In the genomic region with DNA sequence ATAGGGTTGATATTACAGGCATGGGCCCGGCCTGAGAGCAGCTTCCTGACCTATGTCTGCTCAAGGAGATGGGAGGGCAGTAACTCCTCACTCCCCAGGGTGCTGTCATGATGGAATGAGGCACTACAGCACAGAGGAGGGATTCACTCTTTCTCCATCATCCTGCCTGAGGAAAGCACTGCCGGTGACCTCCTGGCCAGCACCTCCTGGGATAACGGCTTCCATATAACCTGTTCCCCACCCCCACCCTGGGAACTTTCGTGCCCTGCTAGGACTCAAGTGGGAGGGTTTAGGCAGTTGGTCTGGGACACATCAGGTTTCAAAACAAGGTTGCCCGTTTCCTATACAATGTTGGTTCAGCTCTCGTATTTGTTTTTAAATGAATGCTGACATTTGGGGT, we compare ENCODE assay signal across 22 cellular contexts.
"Had no signal": no experiment of that assay in that cellular context is flagged by ENCODE, and none has a peak within 500 bp of the region (broad histone marks: within the 10 kb centered on the region; RNA-seq: fewer than 3 reads in every experiment).

No MANE protein-coding gene starts in this region.

- ATAC-seq: esophagus mucosa; gastrocnemius medialis; mucosa of descending colon; pancreas; stimulated activated naive B cell treated with anti-CD40 and anti-IgM and Interleukin-4, amounts not matched to agents 10 μg/mL and 1 μg/mL and 100 μg/mL, for 72 hours had no signal

- H3K4me3 Mint-ChIP-seq: mesothelial cell of epicardium; naive B cell; natural killer cell treated with Interleukin-12 subunit alpha and Interleukin-12 subunit beta and Interleukin-15 and Interleukin-18, amount 100 ng/mL, for 72 hours; neural progenitor cell; stimulated activated naive B cell treated with anti-CD40 and anti-IgM and Interleukin-4, amounts not matched to agents 10 μg/mL and 1 μg/mL and 100 μg/mL, for 72 hours; stimulated activated naive CD8-positive, alpha-beta T cell treated with anti-CD3 and anti-CD28 coated beads, Interleukin-15, Interleukin-2, amounts not matched to agents 100 ng/mL and 50 ng/mL, for 24 hours had no signal

- H3K27ac ChIP-seq: dorsolateral prefrontal cortex, epithelial cell of prostate, gastrocnemius medialis, neural progenitor cell, pancreas, right lobe of liver had no signal

- H3K27me3 Mint-ChIP-seq: naive B cell; natural killer cell treated with Interleukin-12 subunit alpha and Interleukin-12 subunit beta and Interleukin-15 and Interleukin-18, amount 100 ng/mL, for 72 hours; stimulated activated naive B cell treated with anti-CD40 and anti-IgM and Interleukin-4, amounts not matched to agents 10 μg/mL and 1 μg/mL and 100 μg/mL, for 72 hours; stimulated activated naive CD8-positive, alpha-beta T cell treated with anti-CD3 and anti-CD28 coated beads, Interleukin-15, Interleukin-2, amounts not matched to agents 100 ng/mL and 50 ng/mL, for 24 hours had no signal

- H3K36me3 ChIP-seq: neural progenitor cell, pancreas had no signal

- H3K4me3 ChIP-seq: dorsolateral prefrontal cortex, gastrocnemius medialis, mucosa of descending colon, neural progenitor cell, pancreas, right lobe of liver had no signal

- H3K27ac Mint-ChIP-seq: naive B cell; natural killer cell treated with Interleukin-12 subunit alpha and Interleukin-12 subunit beta and Interleukin-15 and Interleukin-18, amount 100 ng/mL, for 72 hours; stimulated activated naive B cell treated with anti-CD40 and anti-IgM and Interleukin-4, amounts not matched to agents 10 μg/mL and 1 μg/mL and 100 μg/mL, for 72 hours; stimulated activated naive CD8-positive, alpha-beta T cell treated with anti-CD3 and anti-CD28 coated beads, Interleukin-15, Interleukin-2, amounts not matched to agents 100 ng/mL and 50 ng/mL, for 24 hours had no signal

- DNase-seq: dorsolateral prefrontal cortex; effector CD4-positive, alpha-beta T cell; foreskin fibroblast; gastrocnemius medialis; mesenchymal stem cell; mucosa of descending colon; naive B cell; nucleus accumbens; pancreas; retina; small intestine; stimulated activated CD4-positive, alpha-beta T cell treated with anti-CD3 and anti-CD28 coated beads, Interleukin-15, amount 100 ng/mL, for 24 hours; stimulated activated CD4-positive, alpha-beta T cell treated with anti-CD3 and anti-CD28 coated beads, Interleukin-2, amount 100 ng/mL, for 48 hours; stimulated activated naive B cell treated with anti-CD40 and anti-IgM and Interleukin-4, amounts not matched to agents 10 μg/mL and 1 μg/mL and 100 μg/mL, for 72 hours; trophoblast cell had no signal

- H3K27me3 ChIP-seq: dorsolateral prefrontal cortex, gastrocnemius medialis, neural progenitor cell, pancreas, right lobe of liver had no signal

- H3K9me3 ChIP-seq: gastrocnemius medialis, mucosa of descending colon, pancreas, right lobe of liver had no signal

- H3K9me3 Mint-ChIP-seq: mesothelial cell of epicardium; naive B cell; natural killer cell treated with Interleukin-12 subunit alpha and Interleukin-12 subunit beta and Interleukin-15 and Interleukin-18, amount 100 ng/mL, for 72 hours; neural progenitor cell; stimulated activated naive B cell treated with anti-CD40 and anti-IgM and Interleukin-4, amounts not matched to agents 10 μg/mL and 1 μg/mL and 100 μg/mL, for 72 hours; stimulated activated naive CD8-positive, alpha-beta T cell treated with anti-CD3 and anti-CD28 coated beads, Interleukin-15, Interleukin-2, amounts not matched to agents 100 ng/mL and 50 ng/mL, for 24 hours had no signal
